In the genomic region with DNA sequence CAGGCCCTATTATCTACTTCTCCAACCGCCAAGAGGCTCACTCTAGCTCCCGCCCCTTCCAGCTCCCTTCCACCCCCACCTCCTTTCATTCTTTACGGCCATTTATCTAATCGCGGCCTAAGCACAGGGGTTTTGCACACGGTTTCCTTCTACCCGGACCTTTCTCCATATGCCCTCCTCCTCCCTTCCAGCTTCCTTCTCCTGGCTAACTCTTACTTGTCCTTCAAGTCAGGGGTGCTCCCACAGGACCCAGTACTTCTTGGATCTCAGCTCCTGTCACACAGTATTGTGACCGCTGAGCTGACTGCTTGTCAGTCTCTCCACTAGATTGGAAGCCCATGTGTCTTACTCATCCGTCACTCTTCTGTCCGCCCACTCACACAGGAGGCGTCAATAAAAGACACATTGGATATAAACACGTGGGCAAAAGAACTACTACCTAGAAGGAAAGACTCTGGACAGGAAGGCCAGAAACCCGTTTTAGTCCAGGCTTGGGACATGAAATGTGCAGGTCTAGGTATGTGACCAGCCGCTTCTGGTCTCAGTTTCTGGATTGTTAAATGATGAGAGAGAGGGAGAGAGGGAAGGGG, we compare ENCODE assay signal across 1 cellular context.
A peak's percentile ranks its signal among the peaks of the same experiment; 100 is the strongest.
TF ChIP-seq lines count a peak whose summit lies in the region.

No MANE protein-coding gene starts in this region.

TF ChIP-seq in K562, 482 proteins besides CTCF, POLR2A, EP300 and RAD21 (continued from another document and continues in another):
- TF ChIP-seq CHD7 (IDR thresholded peaks at IDR 0.05; ENCODE audit: low read depth, low read length) = no peak
- TF ChIP-seq HDAC6 (IDR thresholded peaks at IDR 0.05; ENCODE audit: low read depth, low read length) = no peak
- TF ChIP-seq NCOA2 (IDR thresholded peaks at IDR 0.05; ENCODE audit: partially characterized antibody in 2 of 2) = no peak
- no peak for TF ChIP-seq IRF2 (CRISPR knock-in tag; IDR thresholded peaks at IDR 0.05)
- TF ChIP-seq NFE2 (IDR thresholded peaks at IDR 0.05; ENCODE audit: low read depth) = no peak
- TF ChIP-seq COPS2 (conservative IDR thresholded peaks at IDR 0.05) = no peak
- TF ChIP-seq ZNF407 (IDR thresholded peaks at IDR 0.05; ENCODE audit: low read depth) = no peak
- TF ChIP-seq NR1H2 (CRISPR knock-in tag; IDR thresholded peaks at IDR 0.05) = no peak
- TF ChIP-seq, protein P1, sequence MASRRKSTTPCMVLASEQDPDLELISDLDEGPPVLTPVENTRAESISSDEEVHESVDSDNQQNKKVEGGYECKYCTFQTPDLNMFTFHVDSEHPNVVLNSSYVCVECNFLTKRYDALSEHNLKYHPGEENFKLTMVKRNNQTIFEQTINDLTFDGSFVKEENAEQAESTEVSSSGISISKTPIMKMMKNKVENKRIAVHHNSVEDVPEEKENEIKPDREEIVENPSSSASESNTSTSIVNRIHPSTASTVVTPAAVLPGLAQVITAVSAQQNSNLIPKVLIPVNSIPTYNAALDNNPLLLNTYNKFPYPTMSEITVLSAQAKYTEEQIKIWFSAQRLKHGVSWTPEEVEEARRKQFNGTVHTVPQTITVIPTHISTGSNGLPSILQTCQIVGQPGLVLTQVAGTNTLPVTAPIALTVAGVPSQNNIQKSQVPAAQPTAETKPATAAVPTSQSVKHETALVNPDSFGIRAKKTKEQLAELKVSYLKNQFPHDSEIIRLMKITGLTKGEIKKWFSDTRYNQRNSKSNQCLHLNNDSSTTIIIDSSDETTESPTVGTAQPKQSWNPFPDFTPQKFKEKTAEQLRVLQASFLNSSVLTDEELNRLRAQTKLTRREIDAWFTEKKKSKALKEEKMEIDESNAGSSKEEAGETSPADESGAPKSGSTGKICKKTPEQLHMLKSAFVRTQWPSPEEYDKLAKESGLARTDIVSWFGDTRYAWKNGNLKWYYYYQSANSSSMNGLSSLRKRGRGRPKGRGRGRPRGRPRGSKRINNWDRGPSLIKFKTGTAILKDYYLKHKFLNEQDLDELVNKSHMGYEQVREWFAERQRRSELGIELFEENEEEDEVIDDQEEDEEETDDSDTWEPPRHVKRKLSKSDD (conservative IDR thresholded peaks at IDR 0.05; ENCODE audit: low read length) = no peak
- TF ChIP-seq ZNF75A (CRISPR knock-in tag; IDR thresholded peaks at IDR 0.05) = no peak
- TF ChIP-seq CREB1 (IDR thresholded peaks at IDR 0.05) = no peak; the same call in 1 of the 2 replicates
- no peak for TF ChIP-seq CREB1 (CRISPR knock-in tag; IDR thresholded peaks at IDR 0.05)
- TF ChIP-seq, protein P2, sequence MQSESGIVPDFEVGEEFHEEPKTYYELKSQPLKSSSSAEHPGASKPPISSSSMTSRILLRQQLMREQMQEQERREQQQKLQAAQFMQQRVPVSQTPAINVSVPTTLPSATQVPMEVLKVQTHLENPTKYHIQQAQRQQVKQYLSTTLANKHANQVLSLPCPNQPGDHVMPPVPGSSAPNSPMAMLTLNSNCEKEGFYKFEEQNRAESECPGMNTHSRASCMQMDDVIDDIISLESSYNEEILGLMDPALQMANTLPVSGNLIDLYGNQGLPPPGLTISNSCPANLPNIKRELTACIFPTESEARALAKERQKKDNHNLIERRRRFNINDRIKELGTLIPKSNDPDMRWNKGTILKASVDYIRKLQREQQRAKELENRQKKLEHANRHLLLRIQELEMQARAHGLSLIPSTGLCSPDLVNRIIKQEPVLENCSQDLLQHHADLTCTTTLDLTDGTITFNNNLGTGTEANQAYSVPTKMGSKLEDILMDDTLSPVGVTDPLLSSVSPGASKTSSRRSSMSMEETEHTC (IDR thresholded peaks at IDR 0.05) = no peak
- TF ChIP-seq LEF1 (IDR thresholded peaks at IDR 0.05) = peak; percentile 75
- no peak for TF ChIP-seq ZNF280A (IDR thresholded peaks at IDR 0.05; ENCODE audit: low read depth, partially characterized antibody)
- no peak for TF ChIP-seq NR0B1 (IDR thresholded peaks at IDR 0.05; ENCODE audit: partially characterized antibody)
- no peak for TF ChIP-seq ZNF274 (IDR thresholded peaks at IDR 0.05; ENCODE audit: borderline replicate concordance, low read depth, low read length)
- TF ChIP-seq CBFA2T2 (conservative IDR thresholded peaks at IDR 0.05) = peak; percentile 46; the same call in 1 of the 2 replicates
- TF ChIP-seq KAT8 (IDR thresholded peaks at IDR 0.05; ENCODE audit: low read depth) = no peak
- TF ChIP-seq ATF1 (CRISPR knock-in tag; IDR thresholded peaks at IDR 0.05) = no peak
- peak; percentile 41 for TF ChIP-seq ATF1 (tag; IDR thresholded peaks at IDR 0.05)
- peak; percentile 41 for TF ChIP-seq TAF9B (IDR thresholded peaks at IDR 0.05; ENCODE audit: partially characterized antibody)
- TF ChIP-seq KDM1A (IDR thresholded peaks at IDR 0.05) = peak in 1 of 2 experiments; percentile 35; a peak in 1 of 4 replicates
- TF ChIP-seq HCFC1 (IDR thresholded peaks at IDR 0.05; ENCODE audit: low read depth, low read length) = no peak
